In the genomic region with DNA sequence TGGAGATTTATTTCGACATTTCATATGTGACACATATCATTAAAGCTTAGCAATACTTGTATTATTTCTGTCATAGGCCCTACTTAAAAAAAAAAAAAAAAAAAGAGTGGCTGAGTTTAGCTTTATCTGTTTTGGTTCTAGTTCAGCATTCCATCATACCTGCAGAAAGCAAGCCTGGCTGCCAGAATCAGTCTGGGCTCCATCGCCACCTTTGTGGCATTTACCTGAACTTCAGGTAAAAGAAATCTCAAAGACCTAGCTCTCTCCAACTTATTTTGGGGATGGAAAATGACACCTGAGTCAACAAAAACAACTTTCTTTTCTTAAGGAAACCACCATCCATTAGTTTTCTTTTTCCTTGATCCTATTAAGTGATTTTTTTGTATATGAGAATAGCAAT, we compare ENCODE assay signal across 20 cellular contexts.
DNase-seq lines count a peak whose midpoint lies in the region; ATAC-seq, FAIRE-seq and TF ChIP-seq lines count a peak whose summit lies in the region.
"Had no signal": no experiment of that assay in that cellular context is flagged by ENCODE, and none has a peak within 500 bp of the region (broad histone marks: within the 10 kb centered on the region; RNA-seq: fewer than 3 reads in every experiment).

No MANE protein-coding gene starts in this region.

- no peak for ATAC-seq in GM19452 (IDR thresholded peaks at IDR 0.05; ENCODE audit: unreplicated experiment)

- no peak overlapping the region for H3K14ac ChIP-seq in H1 (ENCODE audit: insufficient read length)

- TF ChIP-seq CTCF in H1 (IDR thresholded peaks at IDR 0.05; ENCODE audit: control extremely low read depth in 1 of 3, insufficient read depth in 1 of 3, low read depth in 1 of 3, low read length in 3 of 3), result peak in 2 of 3 experiments; percentile 10 to 27; a peak in 2 of 4 replicates

- 80% methylated on average over 2 of the region's 2 CpGs; no CpG with 5 or more reads in 1 of the 2 experiments for WGBS in H1 (ENCODE audit: extremely low coverage in 1 of 2, insufficient coverage in 1 of 2, insufficient read length in 1 of 2, insufficient replicate concordance in 2 of 2, low coverage in 1 of 2, low lambda C conversion rate in 2 of 2, missing lambda C conversion rate in 1 of 2), 2 experiments
- no CpG with 5 or more reads among the region's 2 CpGs for WGBS in mesendoderm (ENCODE audit: extremely low coverage, insufficient coverage, low lambda C conversion rate)

- no peak for FAIRE-seq in H1 (lab: Jason Lieb, UNC)
- FAIRE-seq: D721Med, GM12891, GM18507 had no signal

- intact Hi-C loops in activated CD4-positive, alpha-beta T cell treated with anti-CD3 and anti-CD28 coated beads, Interleukin-2, amount 10 ng/mL, durations not matched to agents 24 days and 14 days (cut with micrococcal nuclease), result no loop called here

- no peaks in the 10 kb centered on the region for H3K4me1 Mint-ChIP-seq in activated CD4-positive, alpha-beta T cell treated with anti-CD3 and anti-CD28 coated beads, Interleukin-2, amount 10 ng/mL, durations not matched to agents 24 days and 14 days
- H3K4me1 Mint-ChIP-seq: B cell; CD8-positive, alpha-beta memory T cell had no signal

- CTCF ChIA-PET in H1 (lab: Charles Lee; ENCODE audit: partially characterized antibody), result interaction anchor here (0.6 to 2.3 kb wide), 7 partner anchors 18 to 394 kb away, joined by 3 to 12 read pairs (median 4); no protein-coding TSS in a partner anchor

- TF ChIP-seq EP300 in H1 (IDR thresholded peaks at IDR 0.05; ENCODE audit: borderline replicate concordance in 1 of 2, low read depth in 2 of 2, low read length in 2 of 2), result no peak

- H4K8ac ChIP-seq in H1 (ENCODE audit: extremely low read depth, insufficient read depth, low read length) (no peak overlapping the region), mesendoderm (ENCODE audit: low read depth, low read length) (no peak overlapping the region)

- H3K4ac ChIP-seq in H1 (replicated peaks; ENCODE audit: insufficient read length, low read depth, low read length) (no peak overlapping the region), mesendoderm (ENCODE audit: low read depth, low read length) (no peak overlapping the region)

- H3K9me3 ChIP-seq in H1 (ENCODE audit: insufficient read depth in 2 of 2, low read depth in 1 of 2, low read length in 1 of 2), result no peaks in the 10 kb centered on the region
- H3K9me3 ChIP-seq: BLaER1 had no signal

- H3K27ac ChIP-seq in H1 (ENCODE audit: low read depth, low read length) (no peak overlapping the region), mesendoderm (ENCODE audit: low read depth, low read length) (no peak overlapping the region)
- H3K27ac ChIP-seq: 22Rv1, BLaER1, C4-2B had no signal

- H2BK12ac ChIP-seq in H1 (ENCODE audit: low read depth, low read length), result no peak overlapping the region

- no peak overlapping the region for H3K4me3 Mint-ChIP-seq in activated CD4-positive, alpha-beta T cell treated with anti-CD3 and anti-CD28 coated beads, Interleukin-2, amount 10 ng/mL, durations not matched to agents 24 days and 14 days
- H3K4me3 Mint-ChIP-seq: B cell; CD4-positive, alpha-beta T cell; CD8-positive, alpha-beta memory T cell had no signal

- H3K4me1 ChIP-seq in H1 (replicated peaks in 1 of 4; ENCODE audit: control insufficient read depth in 3 of 4, insufficient read depth in 4 of 4, low read length in 3 of 4) (no peaks in the 10 kb centered on the region), mesendoderm (ENCODE audit: control insufficient read depth, low read depth, low read length) (no peaks in the 10 kb centered on the region)
- H3K4me1 ChIP-seq: BLaER1 had no signal

- H2AK5ac ChIP-seq in H1 (ENCODE audit: low read depth, low read length) (no peak overlapping the region), mesendoderm (ENCODE audit: low read length) (no peak overlapping the region)

- H3K18ac ChIP-seq in H1 (ENCODE audit: extremely low read depth, low read length), result no peak overlapping the region
- no peak overlapping the region for H3K18ac ChIP-seq in mesendoderm (ENCODE audit: low read length)

- no peak overlapping the region for H2BK120ac ChIP-seq in H1 (replicated peaks; ENCODE audit: low read depth, low read length)
- no peak overlapping the region for H2BK120ac ChIP-seq in mesendoderm (ENCODE audit: low read depth, low read length)

- H4K5ac ChIP-seq in H1 (ENCODE audit: insufficient read length, low read depth, low read length) (no peak overlapping the region), mesendoderm (ENCODE audit: low read length) (no peak overlapping the region)

- H2BK5ac ChIP-seq in H1 (ENCODE audit: low read depth, low read length) (no peak overlapping the region), mesendoderm (ENCODE audit: low read length) (no peak overlapping the region)

- H3K23me2 ChIP-seq in H1 (ENCODE audit: low read depth, low read length), result no peaks in the 10 kb centered on the region

- H3K9me3 Mint-ChIP-seq in activated CD4-positive, alpha-beta T cell treated with anti-CD3 and anti-CD28 coated beads, Interleukin-2, amount 10 ng/mL, durations not matched to agents 24 days and 14 days, result no peaks in the 10 kb centered on the region
- H3K9me3 Mint-ChIP-seq: CD8-positive, alpha-beta memory T cell had no signal

- H3K79me1 ChIP-seq in H1 (ENCODE audit: low read depth, low read length), result no peaks in the 10 kb centered on the region
- no peaks in the 10 kb centered on the region for H3K79me1 ChIP-seq in mesendoderm (ENCODE audit: low read length)

- H3K4me2 ChIP-seq in H1 (ENCODE audit: insufficient read depth in 1 of 2, low read depth in 2 of 2, low read length in 2 of 2) (no peak overlapping the region), mesendoderm (ENCODE audit: low read length) (no peak overlapping the region)
- H3K4me2 ChIP-seq: BLaER1 had no signal

- POLR2A ChIA-PET in H1 (lab: Charles Lee; ENCODE audit: partially characterized antibody), result no interaction called here

- no peaks in the 10 kb centered on the region for H3K36me3 Mint-ChIP-seq in activated CD4-positive, alpha-beta T cell treated with anti-CD3 and anti-CD28 coated beads, Interleukin-2, amount 10 ng/mL, durations not matched to agents 24 days and 14 days (ENCODE audit: low read depth)

- H3K23ac ChIP-seq in H1 (ENCODE audit: insufficient read length) (no peak overlapping the region), mesendoderm (ENCODE audit: low read length) (no peak overlapping the region)

- no peak overlapping the region for H2BK20ac ChIP-seq in H1 (ENCODE audit: low read length)

- no peak overlapping the region for H3K27ac Mint-ChIP-seq in activated CD4-positive, alpha-beta T cell treated with anti-CD3 and anti-CD28 coated beads, Interleukin-2, amount 10 ng/mL, durations not matched to agents 24 days and 14 days
- H3K27ac Mint-ChIP-seq: B cell; CD4-positive, alpha-beta T cell; CD8-positive, alpha-beta memory T cell had no signal

- H3K27me3 Mint-ChIP-seq in activated CD4-positive, alpha-beta T cell treated with anti-CD3 and anti-CD28 coated beads, Interleukin-2, amount 10 ng/mL, durations not matched to agents 24 days and 14 days, result no peaks in the 10 kb centered on the region
- H3K27me3 Mint-ChIP-seq: B cell; CD4-positive, alpha-beta T cell; CD8-positive, alpha-beta memory T cell had no signal

- H2AFZ ChIP-seq in H1 (ENCODE audit: low read length), result no peak overlapping the region

- no peak overlapping the region for H3K4me3 ChIP-seq in H1 (ENCODE audit: extremely low read depth in 1 of 4, insufficient read depth in 2 of 4, low read depth in 3 of 4, low read length in 4 of 4)
- no peak overlapping the region for H3K4me3 ChIP-seq in mesendoderm (ENCODE audit: low read length)
- H3K4me3 ChIP-seq: BLaER1 had no signal

- no peak overlapping the region for H3K9ac ChIP-seq in H1 (replicated peaks in 1 of 4; ENCODE audit: extremely low read depth in 1 of 4, low read depth in 3 of 4, low read length in 3 of 4)
- H3K9ac ChIP-seq in mesendoderm (ENCODE audit: low read length), result no peak overlapping the region
- H3K9ac ChIP-seq: BLaER1 had no signal

- no peaks in the 10 kb centered on the region for H3K27me3 ChIP-seq in H1 (replicated peaks in 1 of 4; ENCODE audit: control insufficient read depth in 3 of 4, extremely low read depth in 1 of 4, insufficient read depth in 3 of 4, low read length in 3 of 4)
- no peaks in the 10 kb centered on the region for H3K27me3 ChIP-seq in mesendoderm (ENCODE audit: insufficient read depth, low read length, poor library complexity)
- H3K27me3 ChIP-seq: BLaER1 had no signal

- H2BK15ac ChIP-seq in H1 (ENCODE audit: low read length) (no peak overlapping the region), mesendoderm (replicated peaks; ENCODE audit: low read depth) (no peak overlapping the region)

- H3K79me2 ChIP-seq in H1 (ENCODE audit: control insufficient read depth in 1 of 2, insufficient read depth in 2 of 2, low read length in 2 of 2) (no peaks in the 10 kb centered on the region), mesendoderm (ENCODE audit: control insufficient read depth, insufficient read depth, low read length) (no peaks in the 10 kb centered on the region)

- no peaks in the 10 kb centered on the region for H4K20me1 ChIP-seq in H1 (replicated peaks in 1 of 2; ENCODE audit: control insufficient read depth in 1 of 2, insufficient read depth in 2 of 2, low read length in 2 of 2)
- H4K20me1 ChIP-seq: BLaER1 had no signal

- no peak for TF ChIP-seq POLR2A in H1 (IDR thresholded peaks at IDR 0.05; ENCODE audit: control extremely low read depth in 1 of 2, low read depth in 2 of 2, low read length in 2 of 2)

- H3K56ac ChIP-seq in H1 (replicated peaks; ENCODE audit: insufficient read length, low read depth, low read length), result no peak overlapping the region
- no peak overlapping the region for H3K56ac ChIP-seq in mesendoderm (ENCODE audit: low read length)

- TF ChIP-seq RAD21 in H1 (IDR thresholded peaks at IDR 0.05 in 1 of 2, conservative IDR thresholded peaks at IDR 0.05 in 1 of 2; ENCODE audit: low read depth in 2 of 2, low read length in 2 of 2), result peak; percentile 43 to 46

- H4K91ac ChIP-seq in H1 (replicated peaks; ENCODE audit: insufficient read length, low read length), result no peak overlapping the region

- no peaks in the 10 kb centered on the region for H3K36me3 ChIP-seq in H1 (ENCODE audit: control insufficient read depth in 2 of 4, insufficient read depth in 4 of 4, low read length in 3 of 4)
- H3K36me3 ChIP-seq in mesendoderm (ENCODE audit: control insufficient read depth, insufficient read depth, low read length), result no peaks in the 10 kb centered on the region
- H3K36me3 ChIP-seq: BLaER1 had no signal

- DNase-seq in activated CD4-positive, alpha-beta T cell treated with anti-CD3 and anti-CD28 coated beads, Interleukin-2, amount 10 ng/mL, durations not matched to agents 24 days and 14 days, result peak; percentile 24
- DNase-seq in activated CD4-positive, alpha-beta T cell treated with anti-CD3 and anti-CD28 coated beads for 48 hours, result no peak
- DNase-seq in H1 (ENCODE audit: low read depth in 1 of 2, low spot score in 2 of 2) (no peak), mesendoderm (peak; percentile 13), hepatic stellate cell (ENCODE audit: low spot score) (no peak)
- DNase-seq: CD4-positive, alpha-beta T cell; CD8-positive, alpha-beta memory T cell; DMS 273 treated with DMSO at 0.1 percent for 48 hours; DMS79; EL; GF-D8; HCEC 1CT had no signal

TF ChIP-seq in H1, 55 proteins besides CTCF, POLR2A, EP300 and RAD21 (continues in another document):
- TF ChIP-seq SUZ12 (IDR thresholded peaks at IDR 0.05; ENCODE audit: low read length), result no peak
- TF ChIP-seq GTF2F1 (IDR thresholded peaks at IDR 0.05; ENCODE audit: borderline replicate concordance, low read depth, low read length), result no peak
- no peak for TF ChIP-seq POLR2AphosphoS5 (IDR thresholded peaks at IDR 0.05; ENCODE audit: low read depth, low read length)

Comparison
In these comparisons a context has a peak if more than half of its experiments do, and no peak if none do; other contexts are left out.
1. DNase-seq: peak in activated CD4-positive, alpha-beta T cell treated with anti-CD3 and anti-CD28 coated beads, Interleukin-2, amount 10 ng/mL, durations not matched to agents 24 days and 14 days (single experiment) and mesendoderm (single experiment); none in activated CD4-positive, alpha-beta T cell treated with anti-CD3 and anti-CD28 coated beads for 48 hours (single experiment), H1 (0 of 2) and hepatic stellate cell (single experiment).